In the genomic region with DNA sequence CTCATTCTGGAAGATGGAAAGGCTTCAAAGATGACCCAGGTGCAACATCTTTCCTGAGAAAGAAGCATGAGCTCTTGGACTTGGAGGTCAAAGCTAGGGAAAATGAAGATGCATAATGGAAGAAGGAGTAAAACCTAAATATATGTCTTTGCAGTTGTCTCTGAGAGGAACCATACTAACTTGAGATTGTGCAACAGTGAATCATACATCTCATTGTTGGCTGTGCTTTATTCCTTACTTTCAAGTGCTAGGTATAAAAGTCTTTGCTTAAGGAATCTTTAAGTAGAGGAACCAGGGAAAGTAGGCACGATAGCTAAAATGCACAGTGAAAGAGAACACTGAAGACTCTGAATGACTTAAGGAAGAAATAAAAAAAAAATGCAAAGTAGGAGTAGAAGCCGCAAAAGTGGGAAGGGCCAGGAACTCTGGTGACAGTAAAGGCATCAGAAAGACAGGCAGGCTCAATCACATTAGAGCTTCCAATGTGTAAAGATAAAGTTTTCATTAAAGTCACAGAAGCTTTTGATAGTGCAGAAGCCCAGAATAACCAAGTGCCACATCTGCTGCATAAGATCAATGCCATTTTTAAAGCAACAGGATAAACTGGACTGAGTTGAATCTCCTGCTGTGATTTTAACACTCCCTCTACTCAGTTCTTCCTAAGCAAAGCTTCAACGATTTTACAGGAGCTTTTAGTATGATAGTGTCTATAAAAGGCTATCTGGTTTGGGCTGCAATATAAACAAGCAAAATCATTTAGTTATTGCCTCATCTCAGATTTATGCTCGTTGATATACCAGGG, we compare ENCODE assay signal across 1 cellular context.
TF ChIP-seq lines count a peak whose summit lies in the region.

No MANE protein-coding gene starts in this region.

TF ChIP-seq in HEK293, 187 proteins besides CTCF, POLR2A, EP300 and RAD21 (continued from another document and continues in another):
- no peak for TF ChIP-seq ZBTB6 (tag by site-specific recombination; IDR thresholded peaks at IDR 0.05)
- TF ChIP-seq IKZF3 (tag by site-specific recombination; IDR thresholded peaks at IDR 0.05), result peak; percentile 74
- TF ChIP-seq PATZ1 (tag by site-specific recombination; IDR thresholded peaks at IDR 0.05), result no peak
- TF ChIP-seq, protein P1, sequence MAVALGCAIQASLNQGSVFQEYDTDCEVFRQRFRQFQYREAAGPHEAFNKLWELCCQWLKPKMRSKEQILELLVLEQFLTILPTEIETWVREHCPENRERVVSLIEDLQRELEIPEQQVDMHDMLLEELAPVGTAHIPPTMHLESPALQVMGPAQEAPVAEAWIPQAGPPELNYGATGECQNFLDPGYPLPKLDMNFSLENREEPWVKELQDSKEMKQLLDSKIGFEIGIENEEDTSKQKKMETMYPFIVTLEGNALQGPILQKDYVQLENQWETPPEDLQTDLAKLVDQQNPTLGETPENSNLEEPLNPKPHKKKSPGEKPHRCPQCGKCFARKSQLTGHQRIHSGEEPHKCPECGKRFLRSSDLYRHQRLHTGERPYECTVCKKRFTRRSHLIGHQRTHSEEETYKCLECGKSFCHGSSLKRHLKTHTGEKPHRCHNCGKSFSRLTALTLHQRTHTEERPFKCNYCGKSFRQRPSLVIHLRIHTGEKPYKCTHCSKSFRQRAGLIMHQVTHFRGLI (tag by site-specific recombination; IDR thresholded peaks at IDR 0.05), result peak; percentile 76
- TF ChIP-seq, protein P2, sequence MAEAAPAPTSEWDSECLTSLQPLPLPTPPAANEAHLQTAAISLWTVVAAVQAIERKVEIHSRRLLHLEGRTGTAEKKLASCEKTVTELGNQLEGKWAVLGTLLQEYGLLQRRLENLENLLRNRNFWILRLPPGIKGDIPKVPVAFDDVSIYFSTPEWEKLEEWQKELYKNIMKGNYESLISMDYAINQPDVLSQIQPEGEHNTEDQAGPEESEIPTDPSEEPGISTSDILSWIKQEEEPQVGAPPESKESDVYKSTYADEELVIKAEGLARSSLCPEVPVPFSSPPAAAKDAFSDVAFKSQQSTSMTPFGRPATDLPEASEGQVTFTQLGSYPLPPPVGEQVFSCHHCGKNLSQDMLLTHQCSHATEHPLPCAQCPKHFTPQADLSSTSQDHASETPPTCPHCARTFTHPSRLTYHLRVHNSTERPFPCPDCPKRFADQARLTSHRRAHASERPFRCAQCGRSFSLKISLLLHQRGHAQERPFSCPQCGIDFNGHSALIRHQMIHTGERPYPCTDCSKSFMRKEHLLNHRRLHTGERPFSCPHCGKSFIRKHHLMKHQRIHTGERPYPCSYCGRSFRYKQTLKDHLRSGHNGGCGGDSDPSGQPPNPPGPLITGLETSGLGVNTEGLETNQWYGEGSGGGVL (tag by site-specific recombination; IDR thresholded peaks at IDR 0.05), result 0 out of 2 replicates have a peak, but pooled peaks have one; percentile 13
- no peak for TF ChIP-seq YY1 (tag by site-specific recombination; IDR thresholded peaks at IDR 0.05)
- TF ChIP-seq ZSCAN23 (tag by site-specific recombination; IDR thresholded peaks at IDR 0.05), result no peak
- TF ChIP-seq ZNF133 (tag by site-specific recombination; IDR thresholded peaks at IDR 0.05), result no peak
- TF ChIP-seq ZBTB17 (tag by site-specific recombination; IDR thresholded peaks at IDR 0.05), result peak; percentile 53
- TF ChIP-seq, protein P3, sequence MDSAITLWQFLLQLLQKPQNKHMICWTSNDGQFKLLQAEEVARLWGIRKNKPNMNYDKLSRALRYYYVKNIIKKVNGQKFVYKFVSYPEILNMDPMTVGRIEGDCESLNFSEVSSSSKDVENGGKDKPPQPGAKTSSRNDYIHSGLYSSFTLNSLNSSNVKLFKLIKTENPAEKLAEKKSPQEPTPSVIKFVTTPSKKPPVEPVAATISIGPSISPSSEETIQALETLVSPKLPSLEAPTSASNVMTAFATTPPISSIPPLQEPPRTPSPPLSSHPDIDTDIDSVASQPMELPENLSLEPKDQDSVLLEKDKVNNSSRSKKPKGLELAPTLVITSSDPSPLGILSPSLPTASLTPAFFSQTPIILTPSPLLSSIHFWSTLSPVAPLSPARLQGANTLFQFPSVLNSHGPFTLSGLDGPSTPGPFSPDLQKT (IDR thresholded peaks at IDR 0.05; ENCODE audit: borderline replicate concordance, low read depth, low read length), result no peak
- TF ChIP-seq HOXD13 (CRISPR knock-in tag; IDR thresholded peaks at IDR 0.05; ENCODE audit: borderline replicate concordance), result no peak
- no peak; the same call in none of the 2 replicates for TF ChIP-seq ZNF561 (tag by site-specific recombination; IDR thresholded peaks at IDR 0.05; ENCODE audit: borderline replicate concordance)
- TF ChIP-seq ZNF175 (tag by site-specific recombination; IDR thresholded peaks at IDR 0.05), result no peak
- no peak for TF ChIP-seq ZNF777 (tag by site-specific recombination; IDR thresholded peaks at IDR 0.05; ENCODE audit: borderline replicate concordance)
- TF ChIP-seq ZBTB10 (tag by site-specific recombination; IDR thresholded peaks at IDR 0.05), result no peak
- no peak for TF ChIP-seq REPIN1 (tag by site-specific recombination; IDR thresholded peaks at IDR 0.05; ENCODE audit: low read depth)
- no peak for TF ChIP-seq ZNF221 (tag by site-specific recombination; IDR thresholded peaks at IDR 0.05; ENCODE audit: borderline replicate concordance)
- 0 out of 2 replicates have a peak, but pooled peaks have one; percentile 6 for TF ChIP-seq ATF2 (tag by site-specific recombination; IDR thresholded peaks at IDR 0.05; ENCODE audit: low read depth)
- 0 out of 2 replicates have a peak, but pooled peaks have one; percentile 4 for TF ChIP-seq ZNF654 (tag by site-specific recombination; IDR thresholded peaks at IDR 0.05; ENCODE audit: low read depth)
- no peak for TF ChIP-seq ZNF785 (tag by site-specific recombination; IDR thresholded peaks at IDR 0.05)
- no peak for TF ChIP-seq SP3 (tag by site-specific recombination; IDR thresholded peaks at IDR 0.05)
- no peak for TF ChIP-seq ZNF10 (tag by site-specific recombination; IDR thresholded peaks at IDR 0.05)
- TF ChIP-seq, protein P4, sequence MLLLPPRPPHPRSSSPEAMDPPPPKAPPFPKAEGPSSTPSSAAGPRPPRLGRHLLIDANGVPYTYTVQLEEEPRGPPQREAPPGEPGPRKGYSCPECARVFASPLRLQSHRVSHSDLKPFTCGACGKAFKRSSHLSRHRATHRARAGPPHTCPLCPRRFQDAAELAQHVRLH (tag by site-specific recombination; IDR thresholded peaks at IDR 0.05), result peak; percentile 84
- no peak for TF ChIP-seq ZNF560 (tag by site-specific recombination; IDR thresholded peaks at IDR 0.05; ENCODE audit: borderline replicate concordance)
- TF ChIP-seq ZNF768 (tag by site-specific recombination; IDR thresholded peaks at IDR 0.05), result no peak
- TF ChIP-seq ZNF549 (tag by site-specific recombination; IDR thresholded peaks at IDR 0.05), result no peak
- peak; percentile 71; the same call in 1 of the 2 replicates for TF ChIP-seq ZSCAN30 (tag by site-specific recombination; IDR thresholded peaks at IDR 0.05)
- no peak for TF ChIP-seq ZNF146 (tag by site-specific recombination; IDR thresholded peaks at IDR 0.05)
- TF ChIP-seq ZNF311 (tag by site-specific recombination; IDR thresholded peaks at IDR 0.05; ENCODE audit: borderline replicate concordance), result no peak
- no peak for TF ChIP-seq BCL11A (tag by site-specific recombination; IDR thresholded peaks at IDR 0.05; ENCODE audit: low read depth)
- TF ChIP-seq PRDM6 (tag by site-specific recombination; IDR thresholded peaks at IDR 0.05), result peak; percentile 86
- TF ChIP-seq SCRT2 (tag by site-specific recombination; IDR thresholded peaks at IDR 0.05), result peak; percentile 58; the same call in 1 of the 2 replicates
- no peak for TF ChIP-seq SETDB1 (IDR thresholded peaks at IDR 0.05; ENCODE audit: insufficient read length, low read length)
- peak; percentile 56 for TF ChIP-seq PRDM4 (tag by site-specific recombination; IDR thresholded peaks at IDR 0.05)
- no peak for TF ChIP-seq ZNF423 (tag by site-specific recombination; IDR thresholded peaks at IDR 0.05)
- TF ChIP-seq ZIC2 (tag by site-specific recombination; IDR thresholded peaks at IDR 0.05), result 0 out of 2 replicates have a peak, but pooled peaks have one; percentile 10
- TF ChIP-seq KLF10 (tag by site-specific recombination; IDR thresholded peaks at IDR 0.05), result 0 out of 2 replicates have a peak, but pooled peaks have one; percentile 21
- no peak for TF ChIP-seq ZNF658 (tag by site-specific recombination; IDR thresholded peaks at IDR 0.05)
- no peak for TF ChIP-seq ZNF266 (tag by site-specific recombination; IDR thresholded peaks at IDR 0.05; ENCODE audit: low read depth)
- no peak; the same call in 1 of the 2 replicates for TF ChIP-seq SCRT1 (tag by site-specific recombination; IDR thresholded peaks at IDR 0.05; ENCODE audit: borderline replicate concordance)
- no peak for TF ChIP-seq ZNF830 (tag by site-specific recombination; IDR thresholded peaks at IDR 0.05; ENCODE audit: low read depth)
- no peak for TF ChIP-seq OVOL3 (tag by site-specific recombination; IDR thresholded peaks at IDR 0.05)
- TF ChIP-seq GLIS1 (tag by site-specific recombination; IDR thresholded peaks at IDR 0.05), result no peak
